Comparison of ENCODE assay signal across 9 cellular contexts in the genomic region with DNA sequence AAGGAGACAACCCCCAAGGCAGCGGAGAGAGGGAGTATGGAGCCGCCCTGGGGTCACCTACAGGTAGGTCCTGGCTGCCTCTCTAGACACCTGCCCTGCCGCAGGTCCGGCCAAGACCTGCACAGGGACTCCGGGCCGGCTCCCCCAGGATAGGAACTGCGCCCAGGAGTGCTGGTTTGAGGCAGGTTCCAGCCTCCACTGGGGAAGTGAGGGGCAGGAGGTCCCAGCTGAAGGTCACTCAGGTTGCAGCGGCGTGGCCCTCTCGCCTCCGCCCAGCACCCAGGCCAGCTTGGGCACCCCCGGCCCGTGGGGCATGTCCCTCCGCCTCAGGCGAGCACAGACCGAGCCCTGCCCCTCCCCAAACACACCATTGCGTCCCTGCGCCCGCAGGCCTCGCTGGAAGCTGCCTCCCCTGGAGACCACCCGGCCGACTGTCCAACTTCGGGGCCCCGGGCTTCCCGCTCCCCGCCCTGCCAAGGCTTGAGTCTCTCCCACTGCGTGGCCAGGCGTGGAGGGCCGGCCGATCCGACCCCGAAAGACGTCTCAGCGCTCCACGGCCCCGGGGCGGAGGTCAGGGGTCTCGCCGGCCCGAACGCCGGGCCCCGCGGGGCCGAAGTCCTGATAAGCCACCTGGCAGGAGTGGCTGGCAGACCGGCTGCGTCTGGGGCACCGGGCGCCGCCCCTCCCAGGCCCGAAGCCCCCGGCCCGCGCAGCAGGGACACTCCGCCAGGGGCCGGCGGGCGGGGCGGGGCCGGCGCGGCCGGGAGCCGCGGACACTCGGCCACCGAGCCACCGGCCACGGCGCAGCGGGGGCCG. TPM values are rescaled to one million over a fixed set of nuclear protein-coding genes. Genes with fewer than 3 reads are reported as not detected.
DNase-seq lines count a peak whose midpoint lies in the region; ATAC-seq, FAIRE-seq and TF ChIP-seq lines count a peak whose summit lies in the region.
"Had no signal": no experiment of that assay in that cellular context is flagged by ENCODE, and none has a peak within 500 bp of the region (broad histone marks: within the 10 kb centered on the region; RNA-seq: fewer than 3 reads in every experiment).

No MANE protein-coding gene starts in this region.

- no peak overlapping the region for H3K4me3 ChIP-seq in SU-DHL-6 (ENCODE audit: insufficient read depth, low read length, poor library complexity, severe bottlenecking)

- TF ChIP-seq CTCF in SU-DHL-6 (IDR thresholded peaks at IDR 0.05; ENCODE audit: insufficient read depth, low read length, poor library complexity, severe bottlenecking) = no peak
- TF ChIP-seq CTCF in foreskin keratinocyte (conservative IDR thresholded peaks at IDR 0.05) = no peak

- no peak for ATAC-seq in foreskin keratinocyte

- no peak overlapping the region for H2AFZ ChIP-seq in SU-DHL-6 (ENCODE audit: low read depth, low read length, severe bottlenecking)

- H3K4me1 ChIP-seq in foreskin keratinocyte = no peaks in the 10 kb centered on the region

- intact Hi-C loops in posterior vena cava (cut with DNase I) = no loop called here

- no peak overlapping the region for H3K4me2 ChIP-seq in SU-DHL-6 (ENCODE audit: low read depth, low read length, poor library complexity, severe bottlenecking)

- H3K27me3 ChIP-seq in SU-DHL-6 (ENCODE audit: low read length) (no peaks in the 10 kb centered on the region), foreskin keratinocyte (no peaks in the 10 kb centered on the region)

- no peak for FAIRE-seq in frontal cortex (lab: Jason Lieb, UNC)
- FAIRE-seq: A204.1 had no signal

- no peaks in the 10 kb centered on the region for H3F3A ChIP-seq in SU-DHL-6 (ENCODE audit: insufficient read depth)

- H4K20me1 ChIP-seq in SU-DHL-6 (ENCODE audit: low read depth, low read length) = no peaks in the 10 kb centered on the region

- no peak overlapping the region for H3K27ac ChIP-seq in SU-DHL-6 (ENCODE audit: low read depth, low read length)
- peak overlapping the region; percentile 97 for H3K27ac ChIP-seq in foreskin keratinocyte

- no peaks in the 10 kb centered on the region for H3K9me3 ChIP-seq in SU-DHL-6 (ENCODE audit: insufficient read depth, low read length)

- H3K79me2 ChIP-seq in SU-DHL-6 (ENCODE audit: insufficient read depth, low read length) = no peaks in the 10 kb centered on the region

- H3K9ac ChIP-seq in SU-DHL-6 (ENCODE audit: low read length) = 0 out of 2 replicates have a peak overlapping the region, but pooled peaks have one; percentile 44

- no peaks in the 10 kb centered on the region for H3K36me3 ChIP-seq in SU-DHL-6 (ENCODE audit: low read length)

- peak; percentile 54 for DNase-seq in DMS53 (lab: John Stamatoyannopoulos, UW)
- DNase-seq in DMS53 treated with DMSO at 0.1 percent for 48 hours (lab: John Stamatoyannopoulos, UW; ENCODE audit: unreplicated experiment) = no peak
- DNase-seq in foreskin keratinocyte = no peak
- DNase-seq in posterior vena cava (ENCODE audit: low spot score) = peak; percentile 83
- no peak for DNase-seq in frontal cortex (ENCODE audit: low spot score in 2 of 2)
- DNase-seq in foreskin melanocyte = no peak
- DNase-seq in activated CD4-positive, alpha-beta T cell treated with anti-CD3 and anti-CD28 coated beads for 1 hour = no peak

- H3K9me2 ChIP-seq in SU-DHL-6 (replicated peaks; ENCODE audit: insufficient read depth, low read length) = no peaks in the 10 kb centered on the region

RNA-seq across cellular contexts. Expression of a gene that starts 1.4 kb away (rescaled TPM):
- 23.8 and 24.6 TPM in 2 replicates for total RNA-seq in foreskin keratinocyte
- 9.3 and 10.7 TPM in 2 replicates for polyA plus RNA-seq in foreskin keratinocyte
- 100 to 1,000 TPM; 104 to 111 TPM for total RNA-seq in posterior vena cava
- total RNA-seq in frontal cortex = 15.5 TPM

RNA-seq across cellular contexts. Expression of a gene that starts 32.2 kb away (rescaled TPM):
- total RNA-seq in foreskin keratinocyte (30.3 and 32.0 TPM in 2 replicates), posterior vena cava (10 to 100 TPM; 50.7 to 52.9 TPM), frontal cortex (19.2 TPM)
- polyA plus RNA-seq in foreskin keratinocyte = 82.5 and 103 TPM in 2 replicates

Comparison
In these comparisons a context has a peak if more than half of its experiments do, and no peak if none do; other contexts are left out.
1. DNase-seq: peak in DMS53 (single experiment) and posterior vena cava (single experiment); none in DMS53 treated with DMSO at 0.1 percent for 48 hours (single experiment), foreskin keratinocyte (0 of 2), frontal cortex (0 of 2), foreskin melanocyte (single experiment) and activated CD4-positive, alpha-beta T cell treated with anti-CD3 and anti-CD28 coated beads for 1 hour (single experiment).